ENCODE assay signal across 15 cellular contexts in the genomic region with DNA sequence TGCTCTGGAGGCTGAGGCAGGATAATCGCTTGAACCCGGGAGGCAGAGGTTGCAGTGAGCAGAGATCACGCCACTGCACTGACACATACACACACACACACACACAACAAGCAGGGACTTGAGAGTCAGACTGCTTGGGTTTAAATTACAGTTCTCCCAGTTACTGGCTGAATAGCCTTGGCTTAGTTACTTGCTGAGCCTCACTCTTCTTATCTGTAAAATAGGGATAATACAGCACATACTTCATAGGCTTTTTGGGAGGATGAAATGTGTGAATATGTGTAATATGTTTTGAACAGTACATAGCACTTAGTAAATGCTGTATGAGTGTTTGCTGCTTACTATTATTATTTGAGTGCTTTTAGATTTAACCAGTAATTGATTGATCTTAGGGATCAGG. TPM values are rescaled to one million over a fixed set of nuclear protein-coding genes. Genes with fewer than 3 reads are reported as not detected.
DNase-seq lines count a peak whose midpoint lies in the region; ATAC-seq and TF ChIP-seq lines count a peak whose summit lies in the region.
"Had no signal": no experiment of that assay in that cellular context is flagged by ENCODE, and none has a peak within 500 bp of the region (broad histone marks: within the 10 kb centered on the region; RNA-seq: fewer than 3 reads in every experiment).

No MANE protein-coding gene starts in this region.

- H3K9me3 Mint-ChIP-seq in CD8-positive, alpha-beta memory T cell = no peaks in the 10 kb centered on the region
- H3K9me3 Mint-ChIP-seq in activated naive CD8-positive, alpha-beta T cell (ENCODE audit: low read depth) = no peaks in the 10 kb centered on the region
- no peaks in the 10 kb centered on the region for H3K9me3 Mint-ChIP-seq in memory B cell
- no peaks in the 10 kb centered on the region for H3K9me3 Mint-ChIP-seq in neural progenitor cell

- H3K9me3 ChIP-seq in BLaER1 (peaks cover 1% of the 10 kb centered on the region; the same call in 1 of the 2 replicates), PC-9 (ENCODE audit: insufficient read depth, low read depth) (no peaks in the 10 kb centered on the region), neural progenitor cell (ENCODE audit: low read depth) (no peaks in the 10 kb centered on the region), aorta (ENCODE audit: control insufficient read depth, low read length) (no peaks in the 10 kb centered on the region)
- H3K9me3 ChIP-seq in CD8-positive, alpha-beta memory T cell (ENCODE audit: low read length) = no peaks in the 10 kb centered on the region
- H3K9me3 ChIP-seq: HAP-1 had no signal

- no peaks in the 10 kb centered on the region for H3K27me3 Mint-ChIP-seq in CD8-positive, alpha-beta memory T cell
- no peaks in the 10 kb centered on the region for H3K27me3 Mint-ChIP-seq in activated naive CD8-positive, alpha-beta T cell
- H3K27me3 Mint-ChIP-seq in memory B cell = no peaks in the 10 kb centered on the region
- no peaks in the 10 kb centered on the region for H3K27me3 Mint-ChIP-seq in neural progenitor cell (ENCODE audit: insufficient read depth, low read depth)

- 94 to 96% methylated on average over 3 of the region's 3 CpGs for WGBS in aorta, 2 donors

- peaks cover 12 to 80% (median 25%) of the 10 kb centered on the region in 3 donors for H3K36me3 Mint-ChIP-seq in CD8-positive, alpha-beta memory T cell
- peaks cover 7% of the 10 kb centered on the region for H3K36me3 Mint-ChIP-seq in activated naive CD8-positive, alpha-beta T cell
- peaks cover 26% of the 10 kb centered on the region for H3K36me3 Mint-ChIP-seq in memory B cell
- peaks cover 19% of the 10 kb centered on the region for H3K36me3 Mint-ChIP-seq in neural progenitor cell

- peaks cover 86% of the 10 kb centered on the region for H3K36me3 ChIP-seq in BLaER1
- peaks cover 15% of the 10 kb centered on the region for H3K36me3 ChIP-seq in CD8-positive, alpha-beta memory T cell (ENCODE audit: insufficient read depth, low read length)
- H3K36me3 ChIP-seq in PC-9 (ENCODE audit: low read depth) = no peaks in the 10 kb centered on the region; the same call in 1 of the 2 replicates
- H3K36me3 ChIP-seq in neural progenitor cell = no peaks in the 10 kb centered on the region
- H3K36me3 ChIP-seq in aorta (ENCODE audit: control insufficient read depth in 1 of 2, insufficient read depth in 2 of 2, low read length in 1 of 2) = no peaks in the 10 kb centered on the region

- H3K27me3 ChIP-seq in BLaER1 = no peaks in the 10 kb centered on the region
- no peaks in the 10 kb centered on the region for H3K27me3 ChIP-seq in CD8-positive, alpha-beta memory T cell (ENCODE audit: insufficient read depth, low read length, poor library complexity, severe bottlenecking)
- no peaks in the 10 kb centered on the region for H3K27me3 ChIP-seq in PC-9 (ENCODE audit: insufficient read depth, low read depth)
- H3K27me3 ChIP-seq in neural progenitor cell = no peaks in the 10 kb centered on the region
- H3K27me3 ChIP-seq in aorta (ENCODE audit: control insufficient read depth in 1 of 2, insufficient read depth in 2 of 2, low read length in 1 of 2) = no peaks in the 10 kb centered on the region
- H3K27me3 ChIP-seq: brain microvascular endothelial cell had no signal

- H3K27ac ChIP-seq in BLaER1 (no peak overlapping the region), PC-9 (no peak overlapping the region), neural progenitor cell (no peak overlapping the region), aorta (ENCODE audit: low read depth in 1 of 2, low read length in 2 of 2) (no peak overlapping the region)
- no peak overlapping the region for H3K27ac ChIP-seq in CD8-positive, alpha-beta memory T cell (ENCODE audit: low read depth, low read length)
- H3K27ac ChIP-seq: brain microvascular endothelial cell had no signal

- DNase-seq in CD8-positive, alpha-beta memory T cell = no peak
- DNase-seq in memory B cell (ENCODE audit: low spot score in 2 of 2) (no peak), PC-9 (no peak), neural progenitor cell (ENCODE audit: low spot score) (no peak), aorta (no peak), amniotic stem cell (lab: John Stamatoyannopoulos, UW) (no peak)
- DNase-seq: brain microvascular endothelial cell; effector memory CD4-positive, alpha-beta T cell; foreskin fibroblast; NCI-H1417; SHP77 treated with DMSO at 0.1 percent for 48 hours had no signal

- H3K9me2 ChIP-seq in PC-9 (ENCODE audit: insufficient read depth) = no peaks in the 10 kb centered on the region

- H3K4me3 Mint-ChIP-seq in CD8-positive, alpha-beta memory T cell = peak overlapping the region; percentile 20 to 85 (median 68)
- H3K4me3 Mint-ChIP-seq in activated naive CD8-positive, alpha-beta T cell = peak overlapping the region; percentile 71
- H3K4me3 Mint-ChIP-seq in memory B cell (peak overlapping the region; percentile 66), neural progenitor cell (no peak overlapping the region)

- H4K20me1 ChIP-seq in BLaER1 (peaks cover 100% of the 10 kb centered on the region), PC-9 (ENCODE audit: insufficient read depth) (peaks cover 88% of the 10 kb centered on the region), neural progenitor cell (ENCODE audit: low read depth) (peaks cover 96% of the 10 kb centered on the region)

- H3F3A ChIP-seq in PC-9 (ENCODE audit: insufficient read depth, low read depth) (0 out of 2 replicates have a peak, but pooled peaks cover 12% of the 10 kb centered on the region), neural progenitor cell (ENCODE audit: low read depth) (peaks cover 9% of the 10 kb centered on the region)

- H3K4me2 ChIP-seq in BLaER1 = peak overlapping the region; percentile 45
- no peak overlapping the region for H3K4me2 ChIP-seq in PC-9
- no peak overlapping the region for H3K4me2 ChIP-seq in neural progenitor cell

- no peak overlapping the region for H3K4me3 ChIP-seq in BLaER1
- no peak overlapping the region for H3K4me3 ChIP-seq in CD8-positive, alpha-beta memory T cell (ENCODE audit: low read length)
- no peak overlapping the region for H3K4me3 ChIP-seq in PC-9
- H3K4me3 ChIP-seq in neural progenitor cell = no peak overlapping the region
- no peak overlapping the region for H3K4me3 ChIP-seq in aorta (ENCODE audit: low read length in 2 of 2)
- H3K4me3 ChIP-seq: HAP-1, skin epidermis had no signal

- H3K9ac ChIP-seq in BLaER1 (no peak overlapping the region), neural progenitor cell (no peak overlapping the region)

- H2AFZ ChIP-seq in PC-9 = no peak overlapping the region
- no peak overlapping the region for H2AFZ ChIP-seq in neural progenitor cell (replicated peaks)

- CTCF ChIA-PET in CD8-positive, alpha-beta memory T cell (lab: Charles Lee) = no interaction called here
- CTCF ChIA-PET in PC-9 (lab: Charles Lee) = no interaction called here

- H3K4me1 ChIP-seq in BLaER1 (peaks cover 44% of the 10 kb centered on the region), PC-9 (replicated peaks; ENCODE audit: insufficient read depth) (no peaks in the 10 kb centered on the region), neural progenitor cell (peaks cover 12% of the 10 kb centered on the region), aorta (ENCODE audit: control insufficient read depth in 1 of 2, insufficient read depth in 2 of 2, low read length in 2 of 2) (peaks cover 2 to 16% of the 10 kb centered on the region in 2 donors)
- peaks cover 92% of the 10 kb centered on the region for H3K4me1 ChIP-seq in CD8-positive, alpha-beta memory T cell (ENCODE audit: insufficient read depth, low read length)

- no peak for ATAC-seq in memory B cell (ENCODE audit: low read depth)
- no peak for ATAC-seq in aorta (ENCODE audit: low FRiP score)

- POLR2A ChIA-PET in CD8-positive, alpha-beta memory T cell (lab: Charles Lee) = no interaction called here
- POLR2A ChIA-PET in PC-9 (lab: Charles Lee; ENCODE audit: unreplicated experiment) = no interaction called here

- no TSS peak for BruUV-seq in PC-9 (replicated peaks; lab: Mats Ljungman, UMichigan)

- intact Hi-C loops in PC-9 (cut with micrococcal nuclease; ENCODE audit: unreplicated experiment) (no loop called here), aorta (cut with DNase I) (no loop called here)

- TF ChIP-seq CTCF in PC-9 (conservative IDR thresholded peaks at IDR 0.05) (no peak), neural progenitor cell (IDR thresholded peaks at IDR 0.05) (no peak)

- H3K27ac Mint-ChIP-seq in CD8-positive, alpha-beta memory T cell = peak overlapping the region in 7 of 8 donors; percentile 34 to 95 (median 82)
- H3K27ac Mint-ChIP-seq in activated naive CD8-positive, alpha-beta T cell = peak overlapping the region; percentile 88
- H3K27ac Mint-ChIP-seq in memory B cell (peak overlapping the region; percentile 59), neural progenitor cell (no peak overlapping the region)

- H3K79me2 ChIP-seq in PC-9 (ENCODE audit: low read depth) = peaks cover 87% of the 10 kb centered on the region
- peaks cover 97% of the 10 kb centered on the region for H3K79me2 ChIP-seq in neural progenitor cell (ENCODE audit: low read depth)

- peaks cover 78 to 100% (median 98%) of the 10 kb centered on the region in 3 donors for H3K4me1 Mint-ChIP-seq in CD8-positive, alpha-beta memory T cell
- H3K4me1 Mint-ChIP-seq in activated naive CD8-positive, alpha-beta T cell (ENCODE audit: low read depth) = peaks cover 92% of the 10 kb centered on the region
- H3K4me1 Mint-ChIP-seq in memory B cell (peaks cover 50% of the 10 kb centered on the region), neural progenitor cell (peaks cover 23% of the 10 kb centered on the region)

RNA-seq across cellular contexts. Expression of a gene that starts 23.8 kb away (rescaled TPM):
- total RNA-seq in CD8-positive, alpha-beta memory T cell = 100 to 1,000 TPM; 317 to 347 TPM
- 294 TPM for polyA plus RNA-seq in CD8-positive, alpha-beta memory T cell
- total RNA-seq in PC-9 (2021) (119 and 183 TPM in 2 replicates), neural progenitor cell (ENCODE audit: low replicate concordance) (267 and 348 TPM in 2 replicates), aorta (100 to 1,000 TPM; 203 to 211 TPM)
- polyA plus RNA-seq in aorta = 100 to 1,000 TPM; 123 to 176 TPM
